Comparison of ENCODE assay signal across 8 cellular contexts in genomic region chr7:29989257-29989995, GRCh38. TPM values are rescaled to one million over a fixed set of nuclear protein-coding genes. Genes with fewer than 3 reads are reported as not detected.
DNase-seq lines count a peak whose midpoint lies in the region; ATAC-seq and TF ChIP-seq lines count a peak whose summit lies in the region.

TSS of gene SCRN1 (minus strand) at chr7:29989801. CDS start at chr7:29969067, 20,734 bp downstream.

- peak within 1 kb of the TSS; percentile 85 for H3K4me3 ChIP-seq in endodermal cell (ENCODE audit: low read length)
- H3K4me3 ChIP-seq in stomach = peak within 1 kb of the TSS; percentile 66 to 98 (median 80)

- TF ChIP-seq POLR2A in stomach (IDR thresholded peaks at IDR 0.05) = no peak

- DNase-seq in GM03348 (ENCODE audit: low spot score) (peak; percentile 90), LHCN-M2 (ENCODE audit: low read depth) (peak; percentile 59), endodermal cell (peak; percentile 84), memory B cell (ENCODE audit: low spot score in 2 of 2) (peak; percentile 33 to 63), stomach (peak; percentile 29), AML-193 (lab: John Stamatoyannopoulos, UW) (no peak)
- DNase-seq in activated CD4-positive, alpha-beta T cell treated with anti-CD3 and anti-CD28 coated beads, Interleukin-2, amount 50 U/mL, for 48 hours = peak; percentile 7 to 19

- H3K27ac Mint-ChIP-seq in endodermal cell (peak within 1 kb of the TSS; percentile 96), memory B cell (peak within 1 kb of the TSS; percentile 89)

- no peaks in the 10 kb centered on the region for H3K27me3 Mint-ChIP-seq in endodermal cell (ENCODE audit: insufficient read depth)
- H3K27me3 Mint-ChIP-seq in memory B cell = no peaks in the 10 kb centered on the region

- H3K36me3 Mint-ChIP-seq in endodermal cell (ENCODE audit: low read depth) (peaks cover 7% of the 10 kb centered on the region), memory B cell (no peaks in the 10 kb centered on the region)

- H3K4me1 ChIP-seq in endodermal cell (ENCODE audit: control insufficient read depth, insufficient read depth, low read length) = peaks cover 3% of the 10 kb centered on the region
- H3K4me1 ChIP-seq in stomach = peaks cover 16 to 30% (median 26%) of the 10 kb centered on the region in 4 donors

- H3K9ac ChIP-seq in endodermal cell (ENCODE audit: extremely low read depth, low read length, poor library complexity, severe bottlenecking) = peak within 1 kb of the TSS; percentile 88

- H3K4me3 Mint-ChIP-seq in endodermal cell (peak within 1 kb of the TSS; percentile 82), memory B cell (peak within 1 kb of the TSS; percentile 87)

- no peaks in the 10 kb centered on the region for H3K36me3 ChIP-seq in endodermal cell (ENCODE audit: control insufficient read depth, insufficient read depth, low read length)
- H3K36me3 ChIP-seq in stomach = no peaks in the 10 kb centered on the region

- WGBS in endodermal cell (ENCODE audit: insufficient coverage in 1 of 2, insufficient read length in 1 of 2), 2 experiments = 0% methylated on average over 15 to 79 of the region's 79 CpGs
- WGBS in stomach, 5 donors = 0 to 2% (median 1%) methylated on average over 12 to 77 of the region's 79 CpGs

- intact Hi-C loops in stomach (cut with DNase I; ENCODE audit: low total_unique reads) = no loop called here

- peaks cover 16% of the 10 kb centered on the region for H3K9me3 ChIP-seq in endodermal cell (ENCODE audit: control insufficient read depth, low read length)
- H3K9me3 ChIP-seq in stomach = peaks cover 0 to 17% (median 7%) of the 10 kb centered on the region in 4 donors

- no peak for TF ChIP-seq EP300 in stomach (IDR thresholded peaks at IDR 0.05)

- H3K27me3 ChIP-seq in endodermal cell (ENCODE audit: control insufficient read depth, insufficient read depth, low read length, poor library complexity, severe bottlenecking) (no peaks in the 10 kb centered on the region), stomach (peaks cover 0 to 5% (median 0%) of the 10 kb centered on the region in 3 donors)

- TF ChIP-seq CTCF in endodermal cell (conservative IDR thresholded peaks at IDR 0.05) (peak; percentile 59), stomach (IDR thresholded peaks at IDR 0.05) (no peak)

- H3K27ac ChIP-seq in endodermal cell (ENCODE audit: low read depth, low read length) = peak within 1 kb of the TSS; percentile 57
- peak within 1 kb of the TSS; percentile 91 to 96 (median 92) for H3K27ac ChIP-seq in stomach

- ATAC-seq in GM21717 (IDR thresholded peaks at IDR 0.05; ENCODE audit: unreplicated experiment) = peak; percentile 42
- ATAC-seq in memory B cell (ENCODE audit: low read depth) = peak; percentile 53

- H3K4me1 Mint-ChIP-seq in endodermal cell (peaks cover 13% of the 10 kb centered on the region), memory B cell (peaks cover 23% of the 10 kb centered on the region)

- H3K9me3 Mint-ChIP-seq in endodermal cell = peaks cover 16% of the 10 kb centered on the region
- no peaks in the 10 kb centered on the region for H3K9me3 Mint-ChIP-seq in memory B cell

RNA-seq across cellular contexts. Expression of gene SCRN1, which starts in this region (rescaled TPM):
- total RNA-seq in LHCN-M2 (2014; rRNA removed) (149 and 157 TPM in 2 replicates), endodermal cell (100 to 1,000 TPM; 110 to 112 TPM), stomach (10 to 100 TPM in 4 of 5 donors, under 1 TPM in 1; 0.87 to 57.2 (median 37.1) TPM)
- polyA plus RNA-seq in LHCN-M2 (2012) = 106 TPM
- polyA plus RNA-seq in endodermal cell (2013, experiment 1 of 2) = 95.9 TPM
- 93.6 TPM for polyA plus RNA-seq in endodermal cell (2013, experiment 2 of 2)
- 10 to 100 TPM; 11.7 to 16.8 (median 14.5) TPM for polyA plus RNA-seq in stomach

Comparison
In these comparisons a context has a peak if more than half of its experiments do, and no peak if none do; other contexts are left out.
1. DNase-seq: peak in GM03348 (single experiment), LHCN-M2 (single experiment), activated CD4-positive, alpha-beta T cell treated with anti-CD3 and anti-CD28 coated beads, Interleukin-2, amount 50 U/mL, for 48 hours (2 of 2), endodermal cell (single experiment), memory B cell (2 of 2) and stomach (single experiment); none in AML-193 (0 of 2).